ENCODE assay signal across 10 cellular contexts in the genomic region with DNA sequence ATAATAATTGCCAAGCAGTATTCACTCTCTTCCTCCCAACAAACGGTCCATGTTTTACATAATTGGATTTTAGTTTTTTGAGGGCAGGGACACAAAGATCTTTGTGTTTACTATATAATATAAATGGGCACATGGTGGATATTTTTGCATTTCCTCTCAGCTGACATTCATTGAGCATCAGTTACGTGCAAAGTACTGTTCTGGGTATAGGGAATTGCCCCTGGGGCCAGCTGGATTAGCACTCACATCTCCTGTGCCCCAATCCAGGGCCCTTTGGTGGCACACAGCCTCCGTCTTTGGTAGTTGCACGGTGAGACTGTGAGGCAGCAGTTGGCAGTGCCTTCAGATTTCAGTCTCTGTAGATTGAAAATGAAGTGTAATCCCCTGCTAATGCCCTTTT. TPM values are rescaled to one million over a fixed set of nuclear protein-coding genes. Genes with fewer than 3 reads are reported as not detected.
DNase-seq lines count a peak whose midpoint lies in the region; ATAC-seq, FAIRE-seq and TF ChIP-seq lines count a peak whose summit lies in the region.
"Had no signal": no experiment of that assay in that cellular context is flagged by ENCODE, and none has a peak within 500 bp of the region (broad histone marks: within the 10 kb centered on the region; RNA-seq: fewer than 3 reads in every experiment).

No MANE protein-coding gene starts in this region.

- H3K36me3 Mint-ChIP-seq in activated CD4-positive, alpha-beta T cell treated with anti-CD3 and anti-CD28 coated beads, Interleukin-2, amount 10 ng/mL, durations not matched to agents 24 days and 14 days (ENCODE audit: low read depth): peaks cover 5% of the 10 kb centered on the region
- H3K36me3 Mint-ChIP-seq in effector memory CD8-positive, alpha-beta T cell (ENCODE audit: insufficient read depth): no peaks in the 10 kb centered on the region

- 87% methylated on average over 4 of the region's 4 CpGs for WGBS in smooth muscle cell (ENCODE audit: low lambda C conversion rate)

- H3K9ac ChIP-seq in PC-3 (ENCODE audit: low read length) (no peak overlapping the region), smooth muscle cell (ENCODE audit: low read depth) (no peak overlapping the region)

- H3K36me3 ChIP-seq in PC-3 (ENCODE audit: low read depth, low read length) (no peaks in the 10 kb centered on the region), smooth muscle cell (ENCODE audit: low read depth) (no peaks in the 10 kb centered on the region)

- H3K4me3 Mint-ChIP-seq in activated CD4-positive, alpha-beta T cell treated with anti-CD3 and anti-CD28 coated beads, Interleukin-2, amount 10 ng/mL, durations not matched to agents 24 days and 14 days: peak overlapping the region; percentile 87
- peak overlapping the region; percentile 83 to 86 for H3K4me3 Mint-ChIP-seq in effector memory CD8-positive, alpha-beta T cell

- DNase-seq in activated CD4-positive, alpha-beta T cell treated with anti-CD3 and anti-CD28 coated beads, Interleukin-2, amount 10 ng/mL, durations not matched to agents 24 days and 14 days: no peak
- no peak for DNase-seq in activated CD4-positive, alpha-beta T cell treated with anti-CD3 and anti-CD28 coated beads for 1 hour
- DNase-seq in PC-3 (no peak), smooth muscle cell (lab: John Stamatoyannopoulos, UW; ENCODE audit: unreplicated experiment) (no peak), DMS114 treated with DMSO at 0.1 percent for 48 hours (lab: John Stamatoyannopoulos, UW; ENCODE audit: unreplicated experiment) (no peak), NOMO-1 treated with DMSO at 0.1 percent for 48 hours (lab: John Stamatoyannopoulos, UW; ENCODE audit: unreplicated experiment) (no peak), frontal cortex (ENCODE audit: low spot score in 2 of 2) (no peak)
- DNase-seq in effector memory CD8-positive, alpha-beta T cell: no peak
- DNase-seq: activated naive CD4-positive, alpha-beta T cell treated with anti-CD3 and anti-CD28 coated beads, Interleukin-2, amount 50 U/mL, for 16 hours; NCI-H1105 treated with DMSO at 0.1 percent for 48 hours had no signal

- H2AFZ ChIP-seq in PC-3 (ENCODE audit: low read length) (peak overlapping the region; percentile 85; the same call in 1 of the 2 replicates), smooth muscle cell (ENCODE audit: low read depth) (no peak overlapping the region)

- CTCF ChIA-PET in PC-3 (lab: Charles Lee): interaction anchor here (0.8 kb wide), 1 partner anchor 15 kb away, joined by 3 read pairs; no protein-coding TSS in a partner anchor

- intact Hi-C loops in activated CD4-positive, alpha-beta T cell treated with anti-CD3 and anti-CD28 coated beads, Interleukin-2, amount 10 ng/mL, durations not matched to agents 24 days and 14 days (cut with micrococcal nuclease): loop anchor here (1.0 to 5.0 kb wide), 5 partner anchors 17 to 556 kb away; partner anchors contain the start of genes NCBP1, TMOD1, TSTD2 and XPA
- intact Hi-C loops in PC-3 (cut with micrococcal nuclease): loop anchor here (5.0 kb wide), 2 partner anchors 184 to 204 kb away; no protein-coding TSS in a partner anchor

- no peak overlapping the region for H3K27ac ChIP-seq in PC-3 (ENCODE audit: low read length)
- H3K27ac ChIP-seq in smooth muscle cell (ENCODE audit: low read depth): no peak overlapping the region

- FAIRE-seq in frontal cortex (lab: Jason Lieb, UNC): no peak

- peaks cover 21% of the 10 kb centered on the region for H3K27me3 Mint-ChIP-seq in activated CD4-positive, alpha-beta T cell treated with anti-CD3 and anti-CD28 coated beads, Interleukin-2, amount 10 ng/mL, durations not matched to agents 24 days and 14 days
- peaks cover 6 to 8% of the 10 kb centered on the region in 2 donors for H3K27me3 Mint-ChIP-seq in effector memory CD8-positive, alpha-beta T cell

- H3K4me3 ChIP-seq in PC-3 (ENCODE audit: low read length) (peak overlapping the region; percentile 76), smooth muscle cell (peak overlapping the region; percentile 93)

- no peak overlapping the region for H3K27ac Mint-ChIP-seq in activated CD4-positive, alpha-beta T cell treated with anti-CD3 and anti-CD28 coated beads, Interleukin-2, amount 10 ng/mL, durations not matched to agents 24 days and 14 days
- peak overlapping the region; percentile 92 to 93 for H3K27ac Mint-ChIP-seq in effector memory CD8-positive, alpha-beta T cell

- H3K9me3 ChIP-seq in PC-3 (ENCODE audit: low read length) (no peaks in the 10 kb centered on the region), smooth muscle cell (replicated peaks; ENCODE audit: low read depth) (no peaks in the 10 kb centered on the region)

- peaks cover 29% of the 10 kb centered on the region for H3K4me1 Mint-ChIP-seq in activated CD4-positive, alpha-beta T cell treated with anti-CD3 and anti-CD28 coated beads, Interleukin-2, amount 10 ng/mL, durations not matched to agents 24 days and 14 days
- H3K4me1 Mint-ChIP-seq in effector memory CD8-positive, alpha-beta T cell (ENCODE audit: low read depth in 2 of 2): peaks cover 35 to 46% of the 10 kb centered on the region in 2 donors

- peak overlapping the region; percentile 88; the same call in 1 of the 2 replicates for H3K4me2 ChIP-seq in PC-3 (ENCODE audit: low read length)
- H3K4me2 ChIP-seq in smooth muscle cell: no peak overlapping the region

- no TSS peak for BruUV-seq in PC-3 (replicated peaks; lab: Mats Ljungman, UMichigan)

- no peaks in the 10 kb centered on the region for H3K9me2 ChIP-seq in PC-3 (replicated peaks; ENCODE audit: low read length)

- no peak for TF ChIP-seq CTCF in PC-3 (conservative IDR thresholded peaks at IDR 0.05; ENCODE audit: low read depth, low read length)
- no peak for TF ChIP-seq CTCF in smooth muscle cell (IDR thresholded peaks at IDR 0.05; ENCODE audit: borderline replicate concordance, insufficient read depth, poor library complexity, severe bottlenecking)

- H3F3A ChIP-seq in PC-3 (ENCODE audit: low read length, unreplicated experiment) (no peaks in the 10 kb centered on the region), smooth muscle cell (ENCODE audit: low read depth) (peaks cover 8% of the 10 kb centered on the region)

- POLR2A ChIA-PET in PC-3 (lab: Charles Lee; ENCODE audit: unreplicated experiment): no interaction called here

- H3K4me1 ChIP-seq in PC-3 (ENCODE audit: insufficient read depth, low read length): no peaks in the 10 kb centered on the region; the same call in 1 of the 2 replicates
- H3K4me1 ChIP-seq in smooth muscle cell (ENCODE audit: low read depth): peaks cover 5% of the 10 kb centered on the region

- no peaks in the 10 kb centered on the region for H3K9me3 Mint-ChIP-seq in activated CD4-positive, alpha-beta T cell treated with anti-CD3 and anti-CD28 coated beads, Interleukin-2, amount 10 ng/mL, durations not matched to agents 24 days and 14 days
- H3K9me3 Mint-ChIP-seq in effector memory CD8-positive, alpha-beta T cell: no peaks in the 10 kb centered on the region

- H4K20me1 ChIP-seq in PC-3 (ENCODE audit: low read length) (no peaks in the 10 kb centered on the region), smooth muscle cell (ENCODE audit: low read depth) (no peaks in the 10 kb centered on the region)

- H3K79me2 ChIP-seq in PC-3 (ENCODE audit: low read length) (no peaks in the 10 kb centered on the region), smooth muscle cell (ENCODE audit: low read depth) (no peaks in the 10 kb centered on the region)

- ATAC-seq in PC-3: no peak
- no peak for ATAC-seq in effector memory CD8-positive, alpha-beta T cell (replicated peaks)

- H3K27me3 ChIP-seq in PC-3 (ENCODE audit: low read length) (no peaks in the 10 kb centered on the region), smooth muscle cell (ENCODE audit: low read depth) (peaks cover 14% of the 10 kb centered on the region)

RNA-seq across cellular contexts. Expression of gene TDRD7, which starts 1.6 kb away (rescaled TPM):
- 5.5 and 6.3 TPM in 2 replicates for total RNA-seq in activated CD4-positive, alpha-beta T cell treated with anti-CD3 and anti-CD28 coated beads, Interleukin-2, amount 10 ng/mL, durations not matched to agents 24 days and 14 days
- total RNA-seq in PC-3 (2014; rRNA removed) (4.2 and 4.3 TPM in 2 replicates), smooth muscle cell (3.4 and 4.8 TPM in 2 replicates), frontal cortex (20.4 TPM)
- polyA plus RNA-seq in smooth muscle cell: 1.5 and 1.8 TPM in 2 replicates
